9 cellular contexts compared by ENCODE assay signal in the genomic region with DNA sequence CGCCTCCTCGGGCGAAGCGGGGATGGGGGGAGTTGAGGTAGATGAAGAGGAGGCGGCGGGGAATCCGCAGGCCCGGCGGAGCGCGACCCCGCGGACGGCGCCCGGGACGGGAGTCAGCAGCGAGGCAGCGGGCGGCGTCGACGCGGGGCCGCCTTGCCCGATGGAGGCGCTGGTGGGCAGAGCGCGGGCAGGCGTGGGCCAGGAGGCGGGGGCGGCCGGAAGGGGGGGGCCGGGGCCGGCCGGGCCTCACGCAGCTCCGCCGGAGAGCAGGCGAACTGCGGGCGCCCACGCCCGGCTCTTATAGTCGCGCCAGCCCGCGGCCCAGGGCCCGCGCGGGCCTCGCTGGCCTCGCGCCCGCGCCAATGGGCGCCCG. TPM values are rescaled to one million over a fixed set of nuclear protein-coding genes. Genes with fewer than 3 reads are reported as not detected.
A peak's percentile ranks its signal among the peaks of the same experiment; 100 is the strongest.
DNase-seq lines count a peak whose midpoint lies in the region; ATAC-seq and TF ChIP-seq lines count a peak whose summit lies in the region.
"Had no signal": no experiment of that assay in that cellular context is flagged by ENCODE, and none has a peak within 500 bp of the region (broad histone marks: within the 10 kb centered on the region; RNA-seq: fewer than 3 reads in every experiment).

TSS of gene IGF2 (minus strand) at position 272 of the 373 bp plus-strand sequence. CDS start 3,866 bp downstream, outside the sequence.

- no peak for TF ChIP-seq POLR2A in upper lobe of left lung (IDR thresholded peaks at IDR 0.05)

- peak within 1 kb of the TSS; percentile 7 to 40 (median 32) for H3K4me3 ChIP-seq in upper lobe of left lung

- no peaks in the 10 kb centered on the region for H3K9me3 ChIP-seq in upper lobe of left lung

- TF ChIP-seq CTCF in chondrocyte (IDR thresholded peaks at IDR 0.05), result peak; percentile 33
- peak in 1 of 6 experiments; percentile 8 for TF ChIP-seq CTCF in upper lobe of left lung (IDR thresholded peaks at IDR 0.05)

- ATAC-seq in upper lobe of left lung (ENCODE audit: low FRiP score in 2 of 2), result peak in 1 of 2 donors; percentile 9

- no peak within 1 kb of the TSS for H3K27ac ChIP-seq in upper lobe of left lung

- no peaks in the 10 kb centered on the region for H3K36me3 ChIP-seq in upper lobe of left lung

- 7% methylated on average over 18 of the region's 58 CpGs; no CpG with 5 or more reads in 1 of the 2 donors for WGBS in upper lobe of left lung, 2 donors

- H3K4me1 Mint-ChIP-seq in activated T-cell treated with anti-CD3 and anti-CD28 coated beads, Interleukin-2, amount 50 U/mL, for 24 hours (ENCODE audit: low read depth), result peaks cover 34% of the 10 kb centered on the region
- H3K4me1 Mint-ChIP-seq in chondrocyte (ENCODE audit: low read depth), result peaks cover 21% of the 10 kb centered on the region

- H3K4me3 Mint-ChIP-seq in activated T-cell treated with anti-CD3 and anti-CD28 coated beads, Interleukin-2, amount 50 U/mL, for 24 hours, result peak within 1 kb of the TSS; percentile 56
- peak within 1 kb of the TSS; percentile 67 for H3K4me3 Mint-ChIP-seq in chondrocyte (ENCODE audit: unreplicated experiment)

- no peak for DNase-seq in activated T-cell treated with anti-CD3 and anti-CD28 coated beads, Interleukin-2, amount 50 U/mL, for 24 hours
- DNase-seq in activated T-cell treated with anti-CD3 and anti-CD28 coated beads for 4 hours (no peak), chondrocyte (ENCODE audit: low spot score) (no peak), mesenteric fat pad (ENCODE audit: low spot score) (no peak), upper lobe of left lung (peak in 1 of 2 donors; percentile 84), NCI-H1092 (lab: John Stamatoyannopoulos, UW) (no peak), GOT3 (lab: John Stamatoyannopoulos, UW) (no peak)
- no peak for DNase-seq in activated CD4-positive, CD25-positive, alpha-beta regulatory T cell treated with anti-CD3 and anti-CD28 coated beads, Interleukin-2, amount 50 U/mL, for 72 hours

- H3K27ac Mint-ChIP-seq in activated T-cell treated with anti-CD3 and anti-CD28 coated beads, Interleukin-2, amount 50 U/mL, for 24 hours, result peak within 1 kb of the TSS; percentile 11
- H3K27ac Mint-ChIP-seq in chondrocyte (ENCODE audit: unreplicated experiment), result no peak within 1 kb of the TSS

- H3K27me3 ChIP-seq in upper lobe of left lung, result peaks cover 3 to 60% (median 49%) of the 10 kb centered on the region in 4 donors

- H3K27me3 Mint-ChIP-seq in activated T-cell treated with anti-CD3 and anti-CD28 coated beads, Interleukin-2, amount 50 U/mL, for 24 hours, result peaks cover 73% of the 10 kb centered on the region
- peaks cover 45% of the 10 kb centered on the region for H3K27me3 Mint-ChIP-seq in chondrocyte (ENCODE audit: low read depth)

- no peaks in the 10 kb centered on the region for H3K9me3 Mint-ChIP-seq in activated T-cell treated with anti-CD3 and anti-CD28 coated beads, Interleukin-2, amount 50 U/mL, for 24 hours
- H3K9me3 Mint-ChIP-seq in chondrocyte (ENCODE audit: low read depth), result no peaks in the 10 kb centered on the region

- no peaks in the 10 kb centered on the region for H3K36me3 Mint-ChIP-seq in activated T-cell treated with anti-CD3 and anti-CD28 coated beads, Interleukin-2, amount 50 U/mL, for 24 hours (ENCODE audit: low read depth)
- H3K36me3 Mint-ChIP-seq in chondrocyte (ENCODE audit: low read depth), result no peaks in the 10 kb centered on the region

- TF ChIP-seq EP300 in upper lobe of left lung (IDR thresholded peaks at IDR 0.05), result no peak

- H3K4me1 ChIP-seq in upper lobe of left lung, result peaks cover 29 to 52% (median 37%) of the 10 kb centered on the region in 4 donors

RNA-seq across cellular contexts. Expression of gene IGF2, which starts in this region (rescaled TPM):
- total RNA-seq in chondrocyte (107 to 716 TPM (median 110 TPM) in 3 replicates), mesenteric fat pad (148 TPM), upper lobe of left lung (10 to 100 TPM in 2 of 6 donors, 1 to 10 TPM in 3, not detected in 1; 7.0 to 24.4 (median 8.4) TPM)
- total RNA-seq: mononuclear cell had no signal
